In genomic region chr2:190431907-190432306, GRCh38 we compare ENCODE assay signal across 19 cellular contexts. TPM values are rescaled to one million over a fixed set of nuclear protein-coding genes. Genes with fewer than 3 reads are reported as not detected.
DNase-seq lines count a peak whose midpoint lies in the region; ATAC-seq and TF ChIP-seq lines count a peak whose summit lies in the region.
"Had no signal": no experiment of that assay in that cellular context is flagged by ENCODE, and none has a peak within 500 bp of the region (broad histone marks: within the 10 kb centered on the region; RNA-seq: fewer than 3 reads in every experiment).

No MANE protein-coding gene starts in this region.

- no peak overlapping the region for H3K4me3 Mint-ChIP-seq in activated naive CD8-positive, alpha-beta T cell treated with anti-CD3 and anti-CD28 coated beads, Interleukin-2, amount 50 U/mL, for 24 hours
- H3K4me3 Mint-ChIP-seq: activated B cell treated with CpG ODN at 0.5 μM for 24 hours, HFFc6 had no signal

- H3K4me1 ChIP-seq in right cardiac atrium (ENCODE audit: control insufficient read depth, insufficient read depth, low read length) (no peaks in the 10 kb centered on the region), right lobe of liver (no peaks in the 10 kb centered on the region), transverse colon (peaks cover 7 to 35% (median 19%) of the 10 kb centered on the region in 4 donors)

- H3K4me1 Mint-ChIP-seq in activated naive CD8-positive, alpha-beta T cell treated with anti-CD3 and anti-CD28 coated beads, Interleukin-2, amount 50 U/mL, for 24 hours: peaks cover 43% of the 10 kb centered on the region

- TF ChIP-seq CTCF in right lobe of liver (IDR thresholded peaks at IDR 0.05): no peak
- no peak for TF ChIP-seq CTCF in transverse colon (IDR thresholded peaks at IDR 0.05)

- in situ Hi-C loops in transverse colon (cut with MboI; ENCODE audit: low pct_ligation_motif_present in 1 of 4, low pct_unique_long_range_greater_than_20kb in 1 of 4, low sequenced_read_pairs in 3 of 4): no loop called here

- H3K27me3 ChIP-seq in right cardiac atrium (ENCODE audit: control insufficient read depth, insufficient read depth): no peaks in the 10 kb centered on the region
- no peaks in the 10 kb centered on the region for H3K27me3 ChIP-seq in right lobe of liver
- H3K27me3 ChIP-seq in transverse colon: no peaks in the 10 kb centered on the region
- H3K27me3 ChIP-seq: esophagus muscularis mucosa, heart left ventricle had no signal

- intact Hi-C loops in right cardiac atrium (cut with DNase I): no loop called here
- intact Hi-C loops in cardiac septum (cut with DNase I): no loop called here
- intact Hi-C loops in right lobe of liver (cut with DNase I): no loop called here
- intact Hi-C loops in transverse colon (cut with DNase I; ENCODE audit: low total_unique reads): no loop called here

- H3K36me3 ChIP-seq in right lobe of liver: no peaks in the 10 kb centered on the region
- H3K36me3 ChIP-seq in transverse colon: peaks cover 0 to 19% (median 5%) of the 10 kb centered on the region in 4 donors

- H3K4me3 ChIP-seq in right cardiac atrium (ENCODE audit: low read length): no peak overlapping the region
- H3K4me3 ChIP-seq in right lobe of liver: no peak overlapping the region
- no peak overlapping the region for H3K4me3 ChIP-seq in transverse colon
- H3K4me3 ChIP-seq: esophagus muscularis mucosa, heart left ventricle, K562 had no signal

- H3K36me3 Mint-ChIP-seq in activated naive CD8-positive, alpha-beta T cell treated with anti-CD3 and anti-CD28 coated beads, Interleukin-2, amount 50 U/mL, for 24 hours (ENCODE audit: low read depth): peaks cover 32% of the 10 kb centered on the region

- no peak for TF ChIP-seq EP300 in transverse colon (IDR thresholded peaks at IDR 0.05; ENCODE audit: low read depth)

- H3K9me3 Mint-ChIP-seq in activated naive CD8-positive, alpha-beta T cell treated with anti-CD3 and anti-CD28 coated beads, Interleukin-2, amount 50 U/mL, for 24 hours: no peaks in the 10 kb centered on the region
- H3K9me3 Mint-ChIP-seq: activated B cell treated with CpG ODN at 0.5 μM for 24 hours, HFFc6 had no signal

- H3K27ac ChIP-seq in right cardiac atrium (ENCODE audit: low read length): no peak overlapping the region
- H3K27ac ChIP-seq in right lobe of liver: no peak overlapping the region
- H3K27ac ChIP-seq in transverse colon: peak overlapping the region; percentile 52 to 79 (median 76)
- H3K27ac ChIP-seq: parathyroid adenoma had no signal

- no peak for DNase-seq in right cardiac atrium
- no peak for DNase-seq in cardiac septum (ENCODE audit: low spot score)
- no peak for DNase-seq in activated naive CD8-positive, alpha-beta T cell treated with anti-CD3 and anti-CD28 coated beads, Interleukin-2, amount 50 U/mL, for 24 hours
- DNase-seq in right lobe of liver: no peak
- no peak for DNase-seq in transverse colon
- DNase-seq in RKO (ENCODE audit: low spot score): no peak
- DNase-seq: activated B cell treated with CpG ODN at 0.5 μM for 24 hours; activated CD8-positive, alpha-beta memory T cell treated with anti-CD3 and anti-CD28 coated beads, Interleukin-2, amount 50 U/mL, for 4 hours; anterior cingulate cortex; GF-D8; heart left ventricle; HFFc6; kidney glomerular epithelial cell; NCI-H1092 had no signal

- H3K27ac Mint-ChIP-seq in activated naive CD8-positive, alpha-beta T cell treated with anti-CD3 and anti-CD28 coated beads, Interleukin-2, amount 50 U/mL, for 24 hours: peak overlapping the region; percentile 14
- H3K27ac Mint-ChIP-seq: activated B cell treated with CpG ODN at 0.5 μM for 24 hours, HFFc6 had no signal

- H3K27me3 Mint-ChIP-seq in activated naive CD8-positive, alpha-beta T cell treated with anti-CD3 and anti-CD28 coated beads, Interleukin-2, amount 50 U/mL, for 24 hours: no peaks in the 10 kb centered on the region
- H3K27me3 Mint-ChIP-seq: activated B cell treated with CpG ODN at 0.5 μM for 24 hours had no signal

- peak; percentile 36 to 85 for ATAC-seq in right cardiac atrium
- ATAC-seq in activated naive CD8-positive, alpha-beta T cell treated with anti-CD3 and anti-CD28 coated beads, Interleukin-2, amount 50 U/mL, for 24 hours: no peak
- peak; percentile 31 to 71 (median 48) for ATAC-seq in right lobe of liver
- ATAC-seq in GM18502 (IDR thresholded peaks at IDR 0.05; ENCODE audit: poor library complexity, unreplicated experiment): no peak
- no peak for ATAC-seq in HG03520 (IDR thresholded peaks at IDR 0.05; ENCODE audit: unreplicated experiment)
- ATAC-seq: K562 had no signal

- H3K9me3 ChIP-seq in right cardiac atrium (ENCODE audit: control insufficient read depth, low read length): no peaks in the 10 kb centered on the region
- no peaks in the 10 kb centered on the region for H3K9me3 ChIP-seq in right lobe of liver
- no peaks in the 10 kb centered on the region for H3K9me3 ChIP-seq in transverse colon
- H3K9me3 ChIP-seq: esophagus muscularis mucosa had no signal

- no peak for TF ChIP-seq POLR2A in right lobe of liver (IDR thresholded peaks at IDR 0.05)
- no peak for TF ChIP-seq POLR2A in transverse colon (IDR thresholded peaks at IDR 0.05)

RNA-seq across cellular contexts. Expression of gene MFSD6, which starts 23.8 kb away (rescaled TPM):
- total RNA-seq in right cardiac atrium (10 to 100 TPM; 29.3 to 32.7 (median 30.3) TPM), cardiac septum (14.4 TPM), right lobe of liver (10 to 100 TPM in 1 of 6 experiments, 1 to 10 TPM in 5; 1.5 to 14.8 (median 4.1) TPM), transverse colon (10 to 100 TPM; 76.3 to 99.1 (median 83.0) TPM)
- polyA plus RNA-seq in right cardiac atrium: 14.7 TPM

Comparison
In these comparisons a context has a peak if more than half of its experiments do, and no peak if none do; other contexts are left out.
1. ATAC-seq: peak in right cardiac atrium (2 of 2) and right lobe of liver (4 of 4); none in activated naive CD8-positive, alpha-beta T cell treated with anti-CD3 and anti-CD28 coated beads, Interleukin-2, amount 50 U/mL, for 24 hours (single experiment), GM18502 (single experiment) and HG03520 (single experiment).
2. H3K27ac ChIP-seq: peak in transverse colon (4 of 4); none in right cardiac atrium (single experiment) and right lobe of liver (0 of 3).